In genomic region chr2:148507970-148508369, GRCh38 we compare ENCODE assay signal across 29 cellular contexts.
DNase-seq lines count a peak whose midpoint lies in the region; ATAC-seq and TF ChIP-seq lines count a peak whose summit lies in the region.
"Had no signal": no experiment of that assay in that cellular context is flagged by ENCODE, and none has a peak within 500 bp of the region (broad histone marks: within the 10 kb centered on the region; RNA-seq: fewer than 3 reads in every experiment).

No MANE protein-coding gene starts in this region.

- no peak overlapping the region for H3K4me3 Mint-ChIP-seq in GM23338
- H3K4me3 Mint-ChIP-seq: IgD-negative memory B cell had no signal

- intact Hi-C loops in A673 (cut with micrococcal nuclease; ENCODE audit: unreplicated experiment): loop anchor here (2.0 to 5.0 kb wide), 3 partner anchors 301 to 1771 kb away; no protein-coding TSS in a partner anchor

- H4K20me1 ChIP-seq in GM23338 (replicated peaks; ENCODE audit: insufficient read depth): no peaks in the 10 kb centered on the region
- H4K20me1 ChIP-seq: BLaER1 treated with 17β-estradiol and CSF1 and Interleukin-3, amounts not matched to agents 10 nM and 100 nM had no signal

- peaks cover 10% of the 10 kb centered on the region for H3K4me1 Mint-ChIP-seq in GM23338

- no peak overlapping the region for H2AFZ ChIP-seq in GM23338

- no peaks in the 10 kb centered on the region for H3K79me2 ChIP-seq in GM23338 (replicated peaks; ENCODE audit: insufficient read depth)

- H3K4me3 ChIP-seq in GM23338: no peak overlapping the region
- H3K4me3 ChIP-seq in A673 (ENCODE audit: low read depth, low read length, poor library complexity, severe bottlenecking): no peak overlapping the region
- H3K4me3 ChIP-seq: BLaER1 treated with 17β-estradiol and CSF1 and Interleukin-3, amounts not matched to agents 10 nM and 100 nM; GM12878 had no signal

- no peaks in the 10 kb centered on the region for H3K27me3 Mint-ChIP-seq in GM23338 (ENCODE audit: insufficient read depth, low read depth, poor library complexity)
- H3K27me3 Mint-ChIP-seq: CD4-positive, alpha-beta memory T cell; IgD-negative memory B cell had no signal

- no peaks in the 10 kb centered on the region for H3K36me3 Mint-ChIP-seq in GM23338 (ENCODE audit: low read depth)

- no peaks in the 10 kb centered on the region for H3K9me2 ChIP-seq in GM23338 (ENCODE audit: insufficient read depth)

- CTCF ChIA-PET in A673 (lab: Charles Lee): no interaction called here

- TF ChIP-seq CTCF in GM23338 (conservative IDR thresholded peaks at IDR 0.05; ENCODE audit: low read depth in 2 of 2): no peak
- TF ChIP-seq CTCF in A673 (conservative IDR thresholded peaks at IDR 0.05; ENCODE audit: low read depth, low read length): no peak

- H3K27ac ChIP-seq in GM23338 (ENCODE audit: low read depth) (no peak overlapping the region), A673 (ENCODE audit: low read depth, low read length, poor library complexity, severe bottlenecking) (no peak overlapping the region)
- H3K27ac ChIP-seq: BLaER1 treated with 17β-estradiol and CSF1 and Interleukin-3, amounts not matched to agents 10 nM and 100 nM; KMS-11; RWPE1 had no signal

- peak; percentile 6 for DNase-seq in NCI-H748 (lab: John Stamatoyannopoulos, UW; ENCODE audit: unreplicated experiment)
- DNase-seq in NCI-H748 treated with DMSO at 0.1 percent for 48 hours (lab: John Stamatoyannopoulos, UW): no peak
- DNase-seq in GM23338 (ENCODE audit: low spot score): peak; percentile 33
- peak; percentile 12 for DNase-seq in NCI-H69 (lab: John Stamatoyannopoulos, UW)
- peak; percentile 38 for DNase-seq in iPS-NIHi11 (ENCODE audit: low spot score)
- DNase-seq in A673 (ENCODE audit: low spot score): no peak
- DNase-seq: CD4-positive, alpha-beta memory T cell; COR-L47; DMS79; EL; GDM1; GOT3; MM.1S; NCI-H1048; NCI-H1694; NCI-H2029 treated with DMSO at 0.1 percent for 48 hours; NCI-H2171; NCI-H226; NCI-H510A; NCI-H774; SHP77 treated with DMSO at 0.1 percent for 48 hours had no signal

- no peaks in the 10 kb centered on the region for H3F3A ChIP-seq in GM23338 (replicated peaks; ENCODE audit: low read depth)

- BruUV-seq in A673 (replicated peaks; lab: Mats Ljungman, UMichigan): no TSS peak

- no peak overlapping the region for H3K27ac Mint-ChIP-seq in GM23338
- H3K27ac Mint-ChIP-seq: IgD-negative memory B cell had no signal

- no peak overlapping the region for H3K4me2 ChIP-seq in GM23338
- H3K4me2 ChIP-seq: BLaER1 treated with 17β-estradiol and CSF1 and Interleukin-3, amounts not matched to agents 10 nM and 100 nM; KMS-11 had no signal

- POLR2A ChIA-PET in A673 (lab: Charles Lee; ENCODE audit: low non-redundant PET): no interaction called here

- H3K27me3 ChIP-seq in GM23338 (ENCODE audit: insufficient read depth) (no peaks in the 10 kb centered on the region), A673 (replicated peaks; ENCODE audit: insufficient read depth, low read depth, low read length, poor library complexity) (no peaks in the 10 kb centered on the region)
- H3K27me3 ChIP-seq: BLaER1 treated with 17β-estradiol and CSF1 and Interleukin-3, amounts not matched to agents 10 nM and 100 nM had no signal

- H3K4me1 ChIP-seq in GM23338 (ENCODE audit: insufficient read depth): peaks cover 4% of the 10 kb centered on the region; the same call in 1 of the 2 replicates
- H3K4me1 ChIP-seq in A673 (ENCODE audit: insufficient read depth, low read length, poor library complexity, severe bottlenecking): no peaks in the 10 kb centered on the region

- ATAC-seq in GM23338: peak; percentile 72
- no peak for ATAC-seq in GM21529 (IDR thresholded peaks at IDR 0.05; ENCODE audit: unreplicated experiment)
- ATAC-seq: GM12878, HCT116, Panc1 had no signal

- no peaks in the 10 kb centered on the region; the same call in 1 of the 2 replicates for H3K36me3 ChIP-seq in GM23338 (ENCODE audit: insufficient read depth)
- H3K36me3 ChIP-seq in A673 (ENCODE audit: insufficient read depth, low read length, poor library complexity, severe bottlenecking): no peaks in the 10 kb centered on the region

- no peaks in the 10 kb centered on the region for H3K9me3 ChIP-seq in A673 (ENCODE audit: low read depth, low read length, poor library complexity, severe bottlenecking)
- H3K9me3 ChIP-seq: BLaER1 treated with 17β-estradiol and CSF1 and Interleukin-3, amounts not matched to agents 10 nM and 100 nM had no signal

- no peaks in the 10 kb centered on the region for H3K9me3 Mint-ChIP-seq in GM23338
- H3K9me3 Mint-ChIP-seq: CD4-positive, alpha-beta memory T cell; IgD-negative memory B cell had no signal

TF ChIP-seq in GM23338, 12 proteins besides CTCF, POLR2A, EP300 and RAD21:
- no peak for TF ChIP-seq ZNF114 (CRISPR knock-in tag; IDR thresholded peaks at IDR 0.05)
- no peak for TF ChIP-seq EZH2phosphoT487 (IDR thresholded peaks at IDR 0.05; ENCODE audit: unreplicated experiment)
- no peak for TF ChIP-seq EZH2 (IDR thresholded peaks at IDR 0.05; ENCODE audit: low read depth, unreplicated experiment)
- no peak for TF ChIP-seq ZNF331 (CRISPR knock-in tag; IDR thresholded peaks at IDR 0.05; ENCODE audit: low read depth)
- no peak for TF ChIP-seq JUNB (IDR thresholded peaks at IDR 0.05; ENCODE audit: unreplicated experiment)

Comparison
In these comparisons a context has a peak if more than half of its experiments do, and no peak if none do; other contexts are left out.
1. DNase-seq: peak in NCI-H748 (single experiment), GM23338 (single experiment), NCI-H69 (single experiment) and iPS-NIHi11 (single experiment); none in NCI-H748 treated with DMSO at 0.1 percent for 48 hours (single experiment) and A673 (single experiment).